22 cellular contexts compared by ENCODE assay signal in genomic region chr2:86309966-86310365, GRCh38. TPM values are rescaled to one million over a fixed set of nuclear protein-coding genes. Genes with fewer than 3 reads are reported as not detected.
DNase-seq lines count a peak whose midpoint lies in the region; ATAC-seq, FAIRE-seq and TF ChIP-seq lines count a peak whose summit lies in the region.
"Had no signal": no experiment of that assay in that cellular context is flagged by ENCODE, and none has a peak within 500 bp of the region (broad histone marks: within the 10 kb centered on the region; RNA-seq: fewer than 3 reads in every experiment).

No MANE protein-coding gene starts in this region.

- no peaks in the 10 kb centered on the region for H3K9me3 Mint-ChIP-seq in H9
- H3K9me3 Mint-ChIP-seq in CD4-positive, alpha-beta T cell = no peaks in the 10 kb centered on the region
- no peaks in the 10 kb centered on the region for H3K9me3 Mint-ChIP-seq in HFFc6

- H3K36me3 ChIP-seq in K562 (ENCODE audit: control insufficient read depth, insufficient read depth, low read length) = no peaks in the 10 kb centered on the region
- H3K36me3 ChIP-seq: Peyer's patch had no signal

- no peak overlapping the region for H3K4me2 ChIP-seq in H9 (ENCODE audit: insufficient read depth, insufficient read length, low read length)
- H3K4me2 ChIP-seq in K562 (ENCODE audit: insufficient read depth, low read length) = no peak overlapping the region

- H3K4me3 Mint-ChIP-seq in H9 (no peak overlapping the region), HFFc6 (no peak overlapping the region)
- H3K4me3 Mint-ChIP-seq in CD4-positive, alpha-beta T cell = no peak overlapping the region

- no peak overlapping the region for H4K8ac ChIP-seq in H9 (replicated peaks; ENCODE audit: insufficient read length, low read depth, low read length)

- H2AFZ ChIP-seq in H9 (ENCODE audit: low read length) (no peak overlapping the region), K562 (ENCODE audit: low read depth, low read length) (no peak overlapping the region)
- H2AFZ ChIP-seq: GM23248 had no signal

- ATAC-seq in K562 (no peak), GM18858 (IDR thresholded peaks at IDR 0.05; ENCODE audit: unreplicated experiment) (no peak)
- no peak for ATAC-seq in CD4-positive, alpha-beta T cell (ENCODE audit: poor library complexity)
- ATAC-seq: Right ventricle myocardium inferior had no signal

- H3K79me2 ChIP-seq in H9 (ENCODE audit: insufficient read depth, low read length) (no peaks in the 10 kb centered on the region), K562 (ENCODE audit: control insufficient read depth, insufficient read depth, low read length) (no peaks in the 10 kb centered on the region)

- H3K27ac ChIP-seq in H9 (ENCODE audit: insufficient read length, low read depth, low read length) (no peak overlapping the region), K562 (ENCODE audit: extremely low read depth, low read depth, low read length) (no peak overlapping the region)
- no peak overlapping the region for H3K27ac ChIP-seq in CD4-positive, alpha-beta T cell (ENCODE audit: low read depth, low read length)
- H3K27ac ChIP-seq: 22Rv1, C4-2B, GM23248 had no signal

- TF ChIP-seq EP300 in K562 (IDR thresholded peaks at IDR 0.05; ENCODE audit: low read length) = no peak

- H3K23ac ChIP-seq in H9 (ENCODE audit: insufficient read length, low read depth, low read length) = no peak overlapping the region

- H3K4me1 ChIP-seq in H9 (ENCODE audit: insufficient read depth, low read length) = no peaks in the 10 kb centered on the region
- H3K4me1 ChIP-seq in K562 (replicated peaks in 1 of 2; ENCODE audit: control insufficient read depth in 2 of 2, insufficient read depth in 2 of 2, low read length in 2 of 2) = no peaks in the 10 kb centered on the region

- TF ChIP-seq CTCF in H9 (conservative IDR thresholded peaks at IDR 0.05) (peak; percentile 13; the same call in 1 of the 3 replicates), K562 (IDR thresholded peaks at IDR 0.05 in 2 of 3, conservative IDR thresholded peaks at IDR 0.05 in 1 of 3; ENCODE audit: insufficient read depth in 2 of 3, low read depth in 1 of 3, low read length in 3 of 3) (0 out of 6 replicates have a peak, but pooled peaks of 1 of the 3 experiments have one; percentile 3), HFFc6 (IDR thresholded peaks at IDR 0.05) (no peak)
- no peak for TF ChIP-seq CTCF in CD4-positive, alpha-beta T cell (IDR thresholded peaks at IDR 0.05)

- no peaks in the 10 kb centered on the region for H3K23me2 ChIP-seq in H9 (ENCODE audit: insufficient read length, low read depth, low read length, poor library complexity, severe bottlenecking)

- H3K36me3 Mint-ChIP-seq in H9 (ENCODE audit: insufficient read depth in 1 of 3, low read depth in 3 of 3) = no peaks in the 10 kb centered on the region
- no peaks in the 10 kb centered on the region for H3K36me3 Mint-ChIP-seq in CD4-positive, alpha-beta T cell (ENCODE audit: low read depth)
- no peaks in the 10 kb centered on the region for H3K36me3 Mint-ChIP-seq in HFFc6 (ENCODE audit: low read depth)

- no peak overlapping the region for H4K91ac ChIP-seq in H9 (ENCODE audit: insufficient read length, low read depth, low read length)

- no peak overlapping the region for H3K27ac Mint-ChIP-seq in H9
- H3K27ac Mint-ChIP-seq in CD4-positive, alpha-beta T cell = no peak overlapping the region
- no peak overlapping the region for H3K27ac Mint-ChIP-seq in HFFc6

- no peak overlapping the region for H3K4me3 ChIP-seq in K562
- H3K4me3 ChIP-seq: GM23248, Peyer's patch had no signal

- POLR2A ChIA-PET in K562 (lab: Yijun Ruan, JAX) = interaction anchor here (0.8 kb wide), 1 partner anchor 60 kb away, joined by 3 read pairs; no protein-coding TSS in a partner anchor
- POLR2A ChIA-PET in CD4-positive, alpha-beta T cell (lab: Charles Lee) = no interaction called here

- H3K14ac ChIP-seq in H9 (ENCODE audit: insufficient read depth, low read length) = no peak overlapping the region; the same call in 1 of the 2 replicates

- no peaks in the 10 kb centered on the region for H3K27me3 ChIP-seq in H9 (ENCODE audit: insufficient read depth, low read length)
- peaks cover 15 to 71% of the 10 kb centered on the region in 2 experiments; a peak in 4 of 5 replicates for H3K27me3 ChIP-seq in K562 (ENCODE audit: control insufficient read depth in 2 of 2, insufficient read depth in 2 of 2, low read length in 2 of 2)
- H3K27me3 ChIP-seq in CD4-positive, alpha-beta T cell (ENCODE audit: control insufficient read depth, insufficient read depth, low read length) = no peaks in the 10 kb centered on the region
- H3K27me3 ChIP-seq: Peyer's patch had no signal

- H4K5ac ChIP-seq in H9 (ENCODE audit: insufficient read length, low read depth, low read length) = no peak overlapping the region

- H2BK12ac ChIP-seq in H9 (ENCODE audit: insufficient read length, low read depth, low read length) = no peak overlapping the region

- no peak overlapping the region for H3K9ac ChIP-seq in H9 (ENCODE audit: extremely low read depth, insufficient read length, low read length)
- no peak overlapping the region for H3K9ac ChIP-seq in K562 (ENCODE audit: insufficient read depth in 1 of 2, low read depth in 2 of 2, low read length in 2 of 2)
- H3K9ac ChIP-seq: GM23248 had no signal

- no peak for TF ChIP-seq POLR2A in K562 (conservative IDR thresholded peaks at IDR 0.05)

- peak; percentile 13 for DNase-seq in DMS53 (lab: John Stamatoyannopoulos, UW)
- DNase-seq in DMS53 treated with DMSO at 0.1 percent for 48 hours (lab: John Stamatoyannopoulos, UW; ENCODE audit: unreplicated experiment) = no peak
- no peak for DNase-seq in H9
- DNase-seq in K562 (ENCODE audit: extremely low read depth in 1 of 4, low spot score in 3 of 4) = no peak
- peak; percentile 20 for DNase-seq in mesenteric fat pad (ENCODE audit: low spot score)
- DNase-seq in CD4-positive, alpha-beta T cell = no peak
- no peak for DNase-seq in HFFc6
- DNase-seq: AML-193; DND-41; GM23248; KG1; NCI-H1092; NCI-H1436 treated with DMSO at 0.1 percent for 48 hours; NCI-H2029 treated with DMSO at 0.1 percent for 48 hours; NCI-H510A; NCI-H748 treated with DMSO at 0.1 percent for 48 hours; NK-92 treated with Interleukin-12 subunit alpha and Interleukin-12 subunit beta, amount 100 ng/mL, for 24 hours; Peyer's patch had no signal

- no peaks in the 10 kb centered on the region for H3K79me1 ChIP-seq in H9 (ENCODE audit: insufficient read depth, low read depth, low read length, poor library complexity, severe bottlenecking)

- WGBS in H9 (ENCODE audit: extremely low coverage, insufficient read length, low lambda C conversion rate) = no CpG with 5 or more reads among the region's 5 CpGs
- WGBS in K562 (ENCODE audit: insufficient coverage, low coverage, missing lambda C conversion rate) = 2% methylated on average over 5 of the region's 5 CpGs

- no peaks in the 10 kb centered on the region for H4K20me1 ChIP-seq in H9 (ENCODE audit: control insufficient read depth, insufficient read depth, insufficient read length)
- no peaks in the 10 kb centered on the region for H4K20me1 ChIP-seq in K562 (replicated peaks; ENCODE audit: control insufficient read depth, insufficient read depth, low read length)

- no peak overlapping the region for H3T11ph ChIP-seq in H9 (ENCODE audit: low read length)

- H3K4me1 Mint-ChIP-seq in H9 (peaks cover 4 to 7% of the 10 kb centered on the region in 2 experiments), HFFc6 (ENCODE audit: low read depth) (no peaks in the 10 kb centered on the region)
- no peaks in the 10 kb centered on the region for H3K4me1 Mint-ChIP-seq in CD4-positive, alpha-beta T cell (ENCODE audit: low read depth)

- no peak overlapping the region for H3K4ac ChIP-seq in H9 (ENCODE audit: low read depth, low read length)

- no peak for FAIRE-seq in K562 (lab: Jason Lieb, UNC)

- H2BK5ac ChIP-seq in H9 (ENCODE audit: insufficient read length, low read length) = no peak overlapping the region

- CTCF ChIA-PET in K562 (lab: Yijun Ruan, JAX; ENCODE audit: low intra/inter-chr PET ratio) = no interaction called here
- CTCF ChIA-PET in CD4-positive, alpha-beta T cell (lab: Charles Lee) = no interaction called here

- in situ Hi-C loops in K562 (cut with MboI) = no loop called here

- H3K18ac ChIP-seq in H9 (ENCODE audit: insufficient read length, low read depth, low read length) = no peak overlapping the region

- H3K27me3 Mint-ChIP-seq in H9 (ENCODE audit: low read depth) = peaks cover 18% of the 10 kb centered on the region
- H3K27me3 Mint-ChIP-seq in CD4-positive, alpha-beta T cell = peaks cover 1% of the 10 kb centered on the region
- peaks cover 41% of the 10 kb centered on the region for H3K27me3 Mint-ChIP-seq in HFFc6 (ENCODE audit: insufficient read depth)

- H3K9me1 ChIP-seq in K562 (ENCODE audit: control insufficient read depth, insufficient read depth, low read length) = no peaks in the 10 kb centered on the region

- BruUV-seq in K562 (replicated peaks; lab: Mats Ljungman, UMichigan) = no TSS peak

- no peak overlapping the region for H2BK15ac ChIP-seq in H9 (ENCODE audit: low read depth, low read length)

- H3K9me3 ChIP-seq in H9 (ENCODE audit: control insufficient read depth, low read depth, low read length) (no peaks in the 10 kb centered on the region), K562 (replicated peaks; ENCODE audit: control insufficient read depth, insufficient read depth, low read depth, low read length) (no peaks in the 10 kb centered on the region)
- H3K9me3 ChIP-seq in CD4-positive, alpha-beta T cell (ENCODE audit: control insufficient read depth, low read length) = no peaks in the 10 kb centered on the region
- H3K9me3 ChIP-seq: Peyer's patch had no signal

- intact Hi-C loops in K562 (cut with micrococcal nuclease) = no loop called here
- intact Hi-C loops in CD4-positive, alpha-beta T cell (cut with DNase I, micrococcal nuclease) = no loop called here

- no peak overlapping the region for H2BK20ac ChIP-seq in H9 (ENCODE audit: low read depth, low read length, poor library complexity, severe bottlenecking)

- H2BK120ac ChIP-seq in H9 (ENCODE audit: low read depth, low read length, poor library complexity, severe bottlenecking) = no peak overlapping the region

- H3K56ac ChIP-seq in H9 (ENCODE audit: insufficient read length, low read depth, low read length) = no peak overlapping the region

- no peak overlapping the region for H2AK5ac ChIP-seq in H9 (ENCODE audit: insufficient read length, low read length)

- 0 out of 4 replicates have a peak, but pooled peaks have one; percentile 16 to 29 for TF ChIP-seq RAD21 in K562 (CRISPR knock-in tag; conservative IDR thresholded peaks at IDR 0.05 in 1 of 2, IDR thresholded peaks at IDR 0.05 in 1 of 2)

RNA-seq across cellular contexts. Expression of gene REEP1, which starts 27.5 kb away (rescaled TPM):
- total RNA-seq in H9 (2021) (0.66 and 1.3 TPM in 2 replicates), K562 (2014; rRNA removed) (0.12 and 0.18 TPM in 2 replicates), K562 (2014; rRNA removed; fragmentation: Illumina TruSeq; extraction: Trizol) (0.10 and 0.11 TPM in 2 replicates), K562 (2015; rRNA removed; fragmentation: Illumina TruSeq; extraction: Trizol) (0.08 and 0.11 TPM in 2 replicates), K562 (2021) (0.11 and 0.18 TPM in 2 replicates), mesenteric fat pad (0.96 TPM)
- 0.40 and 0.65 TPM in 2 replicates for total RNA-seq in K562 (2011; cell fraction: chromatin; rRNA removed; ENCODE audit: low replicate concordance)
- total RNA-seq in K562 (2011; cell fraction: nucleolus; rRNA removed) = 0.26 and 0.33 TPM in 2 replicates
- 0.59 and 1.7 TPM in 2 replicates for total RNA-seq in K562 (2011; cell fraction: nucleoplasm; rRNA removed)
- polyA plus RNA-seq in K562 (2011; rRNA removed) (0.20 and 0.67 TPM in 2 replicates), K562 (2014; fragmentation: Illumina TruSeq; extraction: Trizol) (0.10 and 0.13 TPM in 2 replicates), K562 (2014; fragmentation: Nextera tagmentation; extraction: Ambion mirVana) (under 1 TPM; 0.11 to 0.17 TPM), K562 (2014; rRNA removed) (0.21 and 0.34 TPM in 2 replicates)
- polyA plus RNA-seq in K562 (2011; cell fraction: cytosol; rRNA removed) = 0.09 and 0.21 TPM in 2 replicates
- 0.73 and 0.92 TPM in 2 replicates for polyA plus RNA-seq in K562 (2011; cell fraction: nucleus; rRNA removed)
- polyA plus RNA-seq in K562 (2012) = 0.17 and 0.19 TPM in 2 replicates
- polyA minus RNA-seq in K562 (2011; rRNA and poly(A)+ RNA removed) = 0.18 TPM in 2 replicates
- polyA minus RNA-seq in K562 (2011; cell fraction: cytosol; rRNA and poly(A)+ RNA removed) = 0.19 TPM in 1 of 2 replicates, not detected in the other
- 0.56 and 0.67 TPM in 2 replicates for polyA minus RNA-seq in K562 (2011; cell fraction: nucleus; rRNA and poly(A)+ RNA removed)
- not detected for total RNA-seq in CD4-positive, alpha-beta T cell
- total RNA-seq in HFFc6 (2021; fragmentation: NEBNext Ultra II Directional; extraction: Animal tissue kit (Norgen Biotek cat#: 25700)) = under 1 TPM; 0.07 to 0.23 (median 0.15) TPM
- total RNA-seq: GM23248 had no signal
- polyA plus RNA-seq: GM23248 had no signal

Comparison
In these comparisons a context has a peak if more than half of its experiments do, and no peak if none do; other contexts are left out.
1. DNase-seq: peak in DMS53 (single experiment) and mesenteric fat pad (single experiment); none in DMS53 treated with DMSO at 0.1 percent for 48 hours (single experiment), H9 (single experiment), K562 (0 of 4), CD4-positive, alpha-beta T cell (0 of 10) and HFFc6 (single experiment).